Comparison of ENCODE assay signal across 16 cellular contexts in the genomic region with DNA sequence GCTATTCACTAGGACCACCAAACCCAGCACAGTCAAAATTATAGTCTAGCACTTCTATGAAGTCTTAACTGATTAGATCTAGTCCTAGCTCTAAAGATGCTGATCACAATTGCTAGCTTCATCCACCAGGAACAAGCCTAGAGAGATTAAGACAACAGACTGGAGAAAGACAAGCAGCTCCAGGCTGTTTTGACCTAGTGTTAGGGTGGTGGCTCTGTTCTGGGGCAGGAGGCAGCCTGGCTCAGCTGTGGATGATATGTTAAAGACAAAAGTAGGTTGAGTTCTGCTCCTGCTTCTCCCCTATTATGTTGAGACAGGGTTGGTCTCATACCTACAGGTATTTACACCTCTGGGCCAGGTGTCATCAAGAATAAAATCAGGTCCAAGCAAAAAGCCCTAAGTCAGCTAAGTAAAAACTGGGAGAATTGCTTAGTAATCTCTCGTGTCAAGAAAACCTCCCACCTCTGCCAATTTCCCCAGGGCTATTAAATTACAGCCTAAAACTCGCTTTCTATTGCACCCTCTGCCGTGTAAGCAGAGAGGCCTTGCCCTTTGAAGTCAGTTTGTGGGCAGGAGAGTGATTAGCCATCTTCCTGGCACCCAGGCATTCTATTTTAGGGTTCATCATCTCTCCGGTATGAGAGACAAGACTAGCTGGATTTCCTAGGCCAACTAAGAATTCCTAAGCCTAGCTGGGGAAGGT. TPM values are rescaled to one million over a fixed set of nuclear protein-coding genes. Genes with fewer than 3 reads are reported as not detected.
DNase-seq lines count a peak whose midpoint lies in the region; ATAC-seq and TF ChIP-seq lines count a peak whose summit lies in the region.
"Had no signal": no experiment of that assay in that cellular context is flagged by ENCODE, and none has a peak within 500 bp of the region (broad histone marks: within the 10 kb centered on the region; RNA-seq: fewer than 3 reads in every experiment).

No MANE protein-coding gene starts in this region.

- POLR2A ChIA-PET in BJ (lab: Charles Lee) = no interaction called here

- H3K79me2 ChIP-seq in KMS-11 (ENCODE audit: insufficient read depth, low read depth) = no peaks in the 10 kb centered on the region

- CTCF ChIA-PET in BJ (lab: Yijun Ruan, JAX) = interaction anchor here (1.4 kb wide), 1 partner anchor 34 kb away, joined by 3 read pairs; no protein-coding TSS in a partner anchor

- no peak for TF ChIP-seq CTCF in BJ (IDR thresholded peaks at IDR 0.05; ENCODE audit: insufficient read depth, low read depth, low read length)
- no peak for TF ChIP-seq CTCF in KMS-11 (conservative IDR thresholded peaks at IDR 0.05; ENCODE audit: low read depth, low read length)
- no peak for TF ChIP-seq CTCF in foreskin keratinocyte (conservative IDR thresholded peaks at IDR 0.05)
- TF ChIP-seq CTCF in BE2C (IDR thresholded peaks at IDR 0.05; ENCODE audit: low read depth, low read length) = no peak

- H3K4me1 ChIP-seq in KMS-11 (ENCODE audit: low read depth, poor library complexity, severe bottlenecking) (peaks cover 12% of the 10 kb centered on the region), foreskin keratinocyte (peaks cover 6% of the 10 kb centered on the region), BE2C (no peaks in the 10 kb centered on the region)
- H3K4me1 ChIP-seq: left lung had no signal

- no peaks in the 10 kb centered on the region for H4K20me1 ChIP-seq in KMS-11 (ENCODE audit: insufficient read depth)

- no peak overlapping the region for H3K9ac ChIP-seq in KMS-11

- H3K4me3 ChIP-seq in BJ (ENCODE audit: low read depth, low read length) = no peak overlapping the region
- no peak overlapping the region for H3K4me3 ChIP-seq in KMS-11 (IDR thresholded peaks at IDR 0.05; ENCODE audit: insufficient read depth, low read depth, low read length)
- no peak overlapping the region for H3K4me3 ChIP-seq in BE2C (ENCODE audit: low read depth, low read length)
- H3K4me3 ChIP-seq: left lung, skin epidermis had no signal

- no peak overlapping the region for H2AFZ ChIP-seq in KMS-11 (ENCODE audit: low read depth)

- H3K27ac ChIP-seq in KMS-11 (no peak overlapping the region; the same call in 1 of the 2 replicates), foreskin keratinocyte (no peak overlapping the region)
- H3K27ac ChIP-seq: left lung, skin epidermis had no signal

- ATAC-seq in foreskin keratinocyte (peak; percentile 89), HG03439 (IDR thresholded peaks at IDR 0.05; ENCODE audit: unreplicated experiment) (no peak)
- ATAC-seq: left lung; natural killer cell treated with Interleukin-12 subunit alpha and Interleukin-12 subunit beta and Interleukin-15 and Interleukin-18, amount 100 ng/mL, for 72 hours had no signal

- DNase-seq in BJ (ENCODE audit: low read depth) (peak; percentile 40), T1000 (lab: John Stamatoyannopoulos, UW) (peak; percentile 8), foreskin keratinocyte (peak; percentile 72 to 87), cerebellar cortex (ENCODE audit: low spot score) (no peak), COLO668 (lab: John Stamatoyannopoulos, UW; ENCODE audit: unreplicated experiment) (no peak), BE2C (no peak)
- DNase-seq: activated T-cell treated with anti-CD3 and anti-CD28 coated beads, Interleukin-2, amount 50 U/mL, for 1 hour; amygdala; CD8-positive, alpha-beta memory T cell; head of caudate nucleus; left lung; Right ventricle myocardium superior had no signal

- H3K27me3 ChIP-seq in BJ (ENCODE audit: control insufficient read depth, insufficient read depth, low read length) (no peaks in the 10 kb centered on the region), KMS-11 (ENCODE audit: insufficient read depth, low read depth) (no peaks in the 10 kb centered on the region), foreskin keratinocyte (no peaks in the 10 kb centered on the region), BE2C (no peaks in the 10 kb centered on the region)
- H3K27me3 ChIP-seq: left lung had no signal

- H3K4me2 ChIP-seq in KMS-11 = peak overlapping the region; percentile 13; the same call in 1 of the 2 replicates

- no peaks in the 10 kb centered on the region for H3K9me3 ChIP-seq in BE2C

- H3K36me3 ChIP-seq in BJ (ENCODE audit: control insufficient read depth, insufficient read depth, low read length) (no peaks in the 10 kb centered on the region), KMS-11 (ENCODE audit: insufficient read depth) (no peaks in the 10 kb centered on the region), BE2C (no peaks in the 10 kb centered on the region)
- H3K36me3 ChIP-seq: left lung had no signal

RNA-seq across cellular contexts. Expression of a gene that starts 39.9 kb away (rescaled TPM):
- 0.32 and 0.39 TPM in 2 replicates for polyA plus RNA-seq in BJ (2011; rRNA removed)
- polyA minus RNA-seq in BJ (2011; rRNA and poly(A)+ RNA removed) = 4.2 and 4.9 TPM in 2 replicates
- total RNA-seq in foreskin keratinocyte = 0.14 TPM in 1 of 2 replicates, not detected in the other
- polyA plus RNA-seq in foreskin keratinocyte = not detected in 2 replicates
- polyA plus RNA-seq in BE2C (2012; ENCODE audit: insufficient read depth, insufficient read length, low read depth) = 0.56 TPM
- total RNA-seq: Right ventricle myocardium superior had no signal
- polyA plus RNA-seq: CD8-positive, alpha-beta memory T cell had no signal

Comparison
In these comparisons a context has a peak if more than half of its experiments do, and no peak if none do; other contexts are left out.
1. DNase-seq: peak in BJ (single experiment), T1000 (single experiment) and foreskin keratinocyte (2 of 2); none in cerebellar cortex (single experiment), COLO668 (single experiment) and BE2C (single experiment).